ENCODE assay signal across 1 cellular context in the genomic region with DNA sequence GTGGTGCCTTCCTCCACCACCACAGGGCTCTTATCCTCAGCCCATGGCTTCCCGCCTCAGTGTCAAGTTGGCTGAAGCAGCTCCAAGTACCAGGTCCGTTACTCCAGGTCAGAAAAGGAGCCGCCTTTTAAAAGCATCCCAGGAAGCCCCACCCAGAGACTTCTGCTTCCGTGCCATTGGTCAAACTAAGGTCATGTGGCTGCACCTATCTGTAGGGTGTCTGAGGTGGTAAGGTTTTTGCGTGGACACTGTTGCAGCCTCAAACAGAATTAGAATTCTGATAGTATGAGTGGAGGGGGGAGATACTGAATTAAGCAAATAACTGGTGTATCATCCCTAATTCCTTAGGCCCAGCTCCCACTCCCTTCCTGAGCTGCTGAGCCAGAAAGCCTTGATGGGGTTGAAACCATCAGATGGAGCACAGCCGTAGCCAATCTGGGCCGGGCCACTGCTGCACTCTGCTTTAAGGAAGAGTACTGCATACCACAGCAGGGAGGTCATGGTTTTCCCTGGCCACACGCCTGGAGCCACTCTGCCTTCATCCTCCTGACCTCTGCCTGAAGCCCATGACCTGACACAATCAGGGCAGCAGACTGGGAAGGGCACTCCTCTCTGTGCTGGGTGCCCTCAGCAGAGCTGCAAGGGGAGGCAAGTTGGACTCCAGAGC.
TF ChIP-seq lines count a peak whose summit lies in the region.

No MANE protein-coding gene starts in this region.

TF ChIP-seq in GM23338, 12 proteins besides CTCF, POLR2A, EP300 and RAD21 (continued from another document):
- TF ChIP-seq, protein P1, sequence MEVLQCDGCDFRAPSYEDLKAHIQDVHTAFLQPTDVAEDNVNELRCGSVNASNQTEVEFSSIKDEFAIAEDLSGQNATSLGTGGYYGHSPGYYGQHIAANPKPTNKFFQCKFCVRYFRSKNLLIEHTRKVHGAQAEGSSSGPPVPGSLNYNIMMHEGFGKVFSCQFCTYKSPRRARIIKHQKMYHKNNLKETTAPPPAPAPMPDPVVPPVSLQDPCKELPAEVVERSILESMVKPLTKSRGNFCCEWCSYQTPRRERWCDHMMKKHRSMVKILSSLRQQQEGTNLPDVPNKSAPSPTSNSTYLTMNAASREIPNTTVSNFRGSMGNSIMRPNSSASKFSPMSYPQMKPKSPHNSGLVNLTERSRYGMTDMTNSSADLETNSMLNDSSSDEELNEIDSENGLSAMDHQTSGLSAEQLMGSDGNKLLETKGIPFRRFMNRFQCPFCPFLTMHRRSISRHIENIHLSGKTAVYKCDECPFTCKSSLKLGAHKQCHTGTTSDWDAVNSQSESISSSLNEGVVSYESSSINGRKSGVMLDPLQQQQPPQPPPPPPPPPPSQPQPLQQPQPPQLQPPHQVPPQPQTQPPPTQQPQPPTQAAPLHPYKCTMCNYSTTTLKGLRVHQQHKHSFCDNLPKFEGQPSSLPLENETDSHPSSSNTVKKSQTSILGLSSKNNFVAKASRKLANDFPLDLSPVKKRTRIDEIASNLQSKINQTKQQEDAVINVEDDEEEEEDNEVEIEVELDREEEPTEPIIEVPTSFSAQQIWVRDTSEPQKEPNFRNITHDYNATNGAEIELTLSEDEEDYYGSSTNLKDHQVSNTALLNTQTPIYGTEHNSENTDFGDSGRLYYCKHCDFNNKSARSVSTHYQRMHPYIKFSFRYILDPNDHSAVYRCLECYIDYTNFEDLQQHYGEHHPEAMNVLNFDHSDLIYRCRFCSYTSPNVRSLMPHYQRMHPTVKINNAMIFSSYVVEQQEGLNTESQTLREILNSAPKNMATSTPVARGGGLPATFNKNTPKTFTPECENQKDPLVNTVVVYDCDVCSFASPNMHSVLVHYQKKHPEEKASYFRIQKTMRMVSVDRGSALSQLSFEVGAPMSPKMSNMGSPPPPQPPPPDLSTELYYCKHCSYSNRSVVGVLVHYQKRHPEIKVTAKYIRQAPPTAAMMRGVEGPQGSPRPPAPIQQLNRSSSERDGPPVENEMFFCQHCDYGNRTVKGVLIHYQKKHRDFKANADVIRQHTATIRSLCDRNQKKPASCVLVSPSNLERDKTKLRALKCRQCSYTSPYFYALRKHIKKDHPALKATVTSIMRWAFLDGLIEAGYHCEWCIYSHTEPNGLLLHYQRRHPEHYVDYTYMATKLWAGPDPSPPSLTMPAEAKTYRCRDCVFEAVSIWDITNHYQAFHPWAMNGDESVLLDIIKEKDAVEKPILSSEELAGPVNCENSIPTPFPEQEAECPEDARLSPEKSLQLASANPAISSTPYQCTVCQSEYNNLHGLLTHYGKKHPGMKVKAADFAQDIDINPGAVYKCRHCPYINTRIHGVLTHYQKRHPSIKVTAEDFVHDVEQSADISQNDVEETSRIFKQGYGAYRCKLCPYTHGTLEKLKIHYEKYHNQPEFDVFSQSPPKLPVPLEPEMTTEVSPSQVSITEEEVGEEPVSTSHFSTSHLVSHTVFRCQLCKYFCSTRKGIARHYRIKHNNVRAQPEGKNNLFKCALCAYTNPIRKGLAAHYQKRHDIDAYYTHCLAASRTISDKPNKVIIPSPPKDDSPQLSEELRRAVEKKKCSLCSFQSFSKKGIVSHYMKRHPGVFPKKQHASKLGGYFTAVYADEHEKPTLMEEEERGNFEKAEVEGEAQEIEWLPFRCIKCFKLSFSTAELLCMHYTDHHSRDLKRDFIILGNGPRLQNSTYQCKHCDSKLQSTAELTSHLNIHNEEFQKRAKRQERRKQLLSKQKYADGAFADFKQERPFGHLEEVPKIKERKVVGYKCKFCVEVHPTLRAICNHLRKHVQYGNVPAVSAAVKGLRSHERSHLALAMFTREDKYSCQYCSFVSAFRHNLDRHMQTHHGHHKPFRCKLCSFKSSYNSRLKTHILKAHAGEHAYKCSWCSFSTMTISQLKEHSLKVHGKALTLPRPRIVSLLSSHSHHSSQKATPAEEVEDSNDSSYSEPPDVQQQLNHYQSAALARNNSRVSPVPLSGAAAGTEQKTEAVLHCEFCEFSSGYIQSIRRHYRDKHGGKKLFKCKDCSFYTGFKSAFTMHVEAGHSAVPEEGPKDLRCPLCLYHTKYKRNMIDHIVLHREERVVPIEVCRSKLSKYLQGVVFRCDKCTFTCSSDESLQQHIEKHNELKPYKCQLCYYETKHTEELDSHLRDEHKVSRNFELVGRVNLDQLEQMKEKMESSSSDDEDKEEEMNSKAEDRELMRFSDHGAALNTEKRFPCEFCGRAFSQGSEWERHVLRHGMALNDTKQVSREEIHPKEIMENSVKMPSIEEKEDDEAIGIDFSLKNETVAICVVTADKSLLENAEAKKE (CRISPR knock-in tag; IDR thresholded peaks at IDR 0.05), result no peak
- TF ChIP-seq ZNF114 (CRISPR knock-in tag; IDR thresholded peaks at IDR 0.05) (no peak), ZNF331 (CRISPR knock-in tag; IDR thresholded peaks at IDR 0.05; ENCODE audit: low read depth) (no peak), EZH2 (IDR thresholded peaks at IDR 0.05; ENCODE audit: low read depth, unreplicated experiment) (no peak), NANOG (IDR thresholded peaks at IDR 0.05; ENCODE audit: borderline replicate concordance) (no peak), STAT1 (IDR thresholded peaks at IDR 0.05; ENCODE audit: unreplicated experiment) (no peak), JUNB (IDR thresholded peaks at IDR 0.05; ENCODE audit: unreplicated experiment) (no peak), CREB1 (CRISPR knock-in tag; IDR thresholded peaks at IDR 0.05; ENCODE audit: low read depth) (no peak)
- TF ChIP-seq, protein P2, sequence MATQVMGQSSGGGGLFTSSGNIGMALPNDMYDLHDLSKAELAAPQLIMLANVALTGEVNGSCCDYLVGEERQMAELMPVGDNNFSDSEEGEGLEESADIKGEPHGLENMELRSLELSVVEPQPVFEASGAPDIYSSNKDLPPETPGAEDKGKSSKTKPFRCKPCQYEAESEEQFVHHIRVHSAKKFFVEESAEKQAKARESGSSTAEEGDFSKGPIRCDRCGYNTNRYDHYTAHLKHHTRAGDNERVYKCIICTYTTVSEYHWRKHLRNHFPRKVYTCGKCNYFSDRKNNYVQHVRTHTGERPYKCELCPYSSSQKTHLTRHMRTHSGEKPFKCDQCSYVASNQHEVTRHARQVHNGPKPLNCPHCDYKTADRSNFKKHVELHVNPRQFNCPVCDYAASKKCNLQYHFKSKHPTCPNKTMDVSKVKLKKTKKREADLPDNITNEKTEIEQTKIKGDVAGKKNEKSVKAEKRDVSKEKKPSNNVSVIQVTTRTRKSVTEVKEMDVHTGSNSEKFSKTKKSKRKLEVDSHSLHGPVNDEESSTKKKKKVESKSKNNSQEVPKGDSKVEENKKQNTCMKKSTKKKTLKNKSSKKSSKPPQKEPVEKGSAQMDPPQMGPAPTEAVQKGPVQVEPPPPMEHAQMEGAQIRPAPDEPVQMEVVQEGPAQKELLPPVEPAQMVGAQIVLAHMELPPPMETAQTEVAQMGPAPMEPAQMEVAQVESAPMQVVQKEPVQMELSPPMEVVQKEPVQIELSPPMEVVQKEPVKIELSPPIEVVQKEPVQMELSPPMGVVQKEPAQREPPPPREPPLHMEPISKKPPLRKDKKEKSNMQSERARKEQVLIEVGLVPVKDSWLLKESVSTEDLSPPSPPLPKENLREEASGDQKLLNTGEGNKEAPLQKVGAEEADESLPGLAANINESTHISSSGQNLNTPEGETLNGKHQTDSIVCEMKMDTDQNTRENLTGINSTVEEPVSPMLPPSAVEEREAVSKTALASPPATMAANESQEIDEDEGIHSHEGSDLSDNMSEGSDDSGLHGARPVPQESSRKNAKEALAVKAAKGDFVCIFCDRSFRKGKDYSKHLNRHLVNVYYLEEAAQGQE (IDR thresholded peaks at IDR 0.05; ENCODE audit: unreplicated experiment), result no peak
